Comparison of ENCODE assay signal across 18 cellular contexts in the genomic region with DNA sequence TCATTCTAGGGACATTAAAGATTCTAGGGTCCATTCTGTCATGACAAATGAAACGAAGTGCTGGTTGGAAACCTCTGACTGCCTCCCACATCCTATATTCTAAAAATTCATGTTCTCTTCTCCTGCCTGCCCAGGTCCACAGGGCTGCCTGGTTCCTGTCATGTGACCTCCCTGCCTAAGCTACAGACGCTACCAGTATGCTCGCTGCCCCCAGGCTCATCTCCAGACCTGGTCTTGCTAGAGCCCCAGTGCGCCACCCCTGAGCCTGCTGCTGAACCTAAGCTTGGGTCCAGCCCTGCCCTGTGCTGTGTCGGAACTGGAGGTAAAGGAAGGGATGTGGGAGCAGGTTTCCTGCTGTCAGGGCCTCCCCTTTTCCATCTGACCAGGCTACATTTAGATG.
"Had no signal": no experiment of that assay in that cellular context is flagged by ENCODE, and none has a peak within 500 bp of the region (broad histone marks: within the 10 kb centered on the region; RNA-seq: fewer than 3 reads in every experiment).

No MANE protein-coding gene starts in this region.

- H3K4me3 Mint-ChIP-seq: activated B cell treated with CpG ODN at 0.5 μM for 24 hours; activated naive CD8-positive, alpha-beta T cell treated with anti-CD3 and anti-CD28 coated beads for 36 hours; brain; central memory CD8-positive, alpha-beta T cell; effector memory CD8-positive, alpha-beta T cell; immature natural killer cell; naive thymus-derived CD8-positive, alpha-beta T cell had no signal

- H3K27ac Mint-ChIP-seq: activated B cell treated with CpG ODN at 0.5 μM for 24 hours; activated naive CD8-positive, alpha-beta T cell treated with anti-CD3 and anti-CD28 coated beads for 36 hours; effector memory CD8-positive, alpha-beta T cell; immature natural killer cell; naive thymus-derived CD8-positive, alpha-beta T cell; progenitor cell of endocrine pancreas had no signal

- DNase-seq: activated B cell treated with CpG ODN at 0.5 μM for 24 hours; activated CD4-positive, alpha-beta T cell treated with anti-CD3 and anti-CD28 coated beads for 48 hours; activated CD8-positive, alpha-beta memory T cell treated with anti-CD3 and anti-CD28 coated beads, Interleukin-2, amount 50 U/mL, for 48 hours; activated naive CD8-positive, alpha-beta T cell treated with anti-CD3 and anti-CD28 coated beads for 36 hours; amygdala; dermis blood vessel endothelial cell; effector memory CD8-positive, alpha-beta T cell; foreskin melanocyte; immature natural killer cell; naive thymus-derived CD8-positive, alpha-beta T cell; nucleus accumbens; stimulated activated naive CD8-positive, alpha-beta T cell treated with anti-CD3 and anti-CD28 coated beads, Interleukin-15, Interleukin-2, amounts not matched to agents 100 U/mL and 50 U/mL, for 24 hours; T-helper 2 cell had no signal

- ATAC-seq: effector memory CD8-positive, alpha-beta T cell; naive thymus-derived CD8-positive, alpha-beta T cell; stimulated activated naive CD8-positive, alpha-beta T cell treated with anti-CD3 and anti-CD28 coated beads, Interleukin-15, Interleukin-2, amounts not matched to agents 100 U/mL and 50 U/mL, for 24 hours had no signal

- H3K36me3 ChIP-seq: suprapubic skin had no signal

- H3K27ac ChIP-seq: suprapubic skin had no signal

- H3K36me3 Mint-ChIP-seq: activated naive CD8-positive, alpha-beta T cell treated with anti-CD3 and anti-CD28 coated beads for 36 hours; brain; immature natural killer cell; naive thymus-derived CD8-positive, alpha-beta T cell had no signal

- H3K4me1 Mint-ChIP-seq: activated B cell treated with CpG ODN at 0.5 μM for 24 hours; activated naive CD8-positive, alpha-beta T cell treated with anti-CD3 and anti-CD28 coated beads for 36 hours; central memory CD8-positive, alpha-beta T cell; immature natural killer cell; naive thymus-derived CD8-positive, alpha-beta T cell had no signal

- H3K9me3 Mint-ChIP-seq: activated B cell treated with CpG ODN at 0.5 μM for 24 hours; activated naive CD8-positive, alpha-beta T cell treated with anti-CD3 and anti-CD28 coated beads for 36 hours; brain; central memory CD8-positive, alpha-beta T cell; effector memory CD8-positive, alpha-beta T cell; naive thymus-derived CD8-positive, alpha-beta T cell had no signal

- H3K4me3 ChIP-seq: smooth muscle cell, suprapubic skin had no signal

- H3K27me3 ChIP-seq: suprapubic skin had no signal

- H3K9me3 ChIP-seq: suprapubic skin had no signal
